Comparison of ENCODE assay signal across 10 cellular contexts in the genomic region with DNA sequence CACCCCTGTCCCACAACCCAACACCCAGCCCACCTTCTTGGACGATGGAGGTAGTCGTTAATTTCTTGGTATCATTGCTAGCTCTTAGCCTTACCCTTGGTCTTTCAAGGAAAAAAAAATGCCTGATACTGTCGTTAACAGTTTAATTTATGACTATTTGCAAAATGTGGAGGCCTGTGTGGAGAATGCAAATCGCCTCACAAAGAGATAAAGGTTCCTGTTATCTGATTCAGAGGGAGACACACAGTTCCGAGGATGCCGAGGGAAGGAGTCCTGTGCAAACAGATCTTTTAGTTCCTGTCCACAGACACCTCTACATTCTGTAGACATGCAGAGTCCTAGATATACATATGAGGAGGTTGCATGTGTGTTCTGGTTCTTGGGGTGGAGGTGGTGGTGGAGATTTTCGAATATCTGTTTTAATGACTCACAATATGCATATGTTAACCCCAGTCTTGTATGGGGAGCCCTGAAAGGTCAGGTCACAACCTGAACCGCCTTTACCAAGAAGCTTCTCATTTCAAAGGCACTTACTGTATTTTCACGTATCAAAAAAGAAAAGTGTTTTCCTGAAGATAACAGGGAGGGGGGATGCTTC. TPM values are rescaled to one million over a fixed set of nuclear protein-coding genes. Genes with fewer than 3 reads are reported as not detected.
A peak's percentile ranks its signal among the peaks of the same experiment; 100 is the strongest.
DNase-seq lines count a peak whose midpoint lies in the region; ATAC-seq and TF ChIP-seq lines count a peak whose summit lies in the region.
"Had no signal": no experiment of that assay in that cellular context is flagged by ENCODE, and none has a peak within 500 bp of the region (broad histone marks: within the 10 kb centered on the region; RNA-seq: fewer than 3 reads in every experiment).

No MANE protein-coding gene starts in this region.

- H3K4me3 ChIP-seq in dorsolateral prefrontal cortex, result peak overlapping the region in 56 of 59 donors; percentile 4 to 72 (median 53)
- H3K4me3 ChIP-seq in mucosa of descending colon, result no peak overlapping the region

- peaks cover 94% of the 10 kb centered on the region for H3K36me3 Mint-ChIP-seq in nephron (ENCODE audit: low read depth)
- H3K36me3 Mint-ChIP-seq: CD8-positive, alpha-beta memory T cell had no signal

- ATAC-seq in mucosa of descending colon, result no peak
- no peak for ATAC-seq in GM21723 (IDR thresholded peaks at IDR 0.05; ENCODE audit: unreplicated experiment)
- ATAC-seq in HG02840 (IDR thresholded peaks at IDR 0.05; ENCODE audit: low FRiP score, unreplicated experiment), result no peak

- peaks cover 16% of the 10 kb centered on the region for H3K4me1 Mint-ChIP-seq in nephron

- TF ChIP-seq CTCF in dorsolateral prefrontal cortex (IDR thresholded peaks at IDR 0.05 in 54 of 56, conservative IDR thresholded peaks at IDR 0.05 in 2 of 56; ENCODE audit: low read depth in 1 of 56, partially characterized antibody in 56 of 56) (no peak), nephron (IDR thresholded peaks at IDR 0.05; ENCODE audit: unreplicated experiment in 3 of 3) (no peak), mucosa of descending colon (IDR thresholded peaks at IDR 0.05) (no peak)

- peaks cover 9% of the 10 kb centered on the region for H3K4me1 ChIP-seq in mucosa of descending colon (ENCODE audit: low read depth)

- H3K9me3 Mint-ChIP-seq in nephron, result peaks cover 2% of the 10 kb centered on the region

- H3K27ac Mint-ChIP-seq in nephron, result peak overlapping the region; percentile 96 to 100 (median 97)
- H3K27ac Mint-ChIP-seq: naive B cell had no signal

- peak; percentile 22 for DNase-seq in A172 (ENCODE audit: low spot score)
- DNase-seq in LHCN-M2 (ENCODE audit: low read depth), result peak; percentile 35
- DNase-seq in dorsolateral prefrontal cortex, result no peak
- DNase-seq in mucosa of descending colon, result no peak
- no peak for DNase-seq in anterior cingulate cortex (lab: John Stamatoyannopoulos, UW)
- DNase-seq: CD8-positive, alpha-beta memory T cell; naive B cell had no signal

- H3K36me3 ChIP-seq in mucosa of descending colon (ENCODE audit: low read depth), result no peaks in the 10 kb centered on the region

- peaks cover 11% of the 10 kb centered on the region for H3K27me3 Mint-ChIP-seq in nephron (ENCODE audit: low read depth)

- peak overlapping the region; percentile 94 to 97 (median 95) for H3K4me3 Mint-ChIP-seq in nephron
- H3K4me3 Mint-ChIP-seq: naive B cell had no signal

- intact Hi-C loops in dorsolateral prefrontal cortex (cut with DNase I), result no loop called here
- intact Hi-C loops in mucosa of descending colon (cut with DNase I, micrococcal nuclease), result no loop called here

- H3K27ac ChIP-seq in dorsolateral prefrontal cortex, result peak overlapping the region in 41 of 59 donors; percentile 17 to 94 (median 74)

- H3K9me3 ChIP-seq in mucosa of descending colon, result no peaks in the 10 kb centered on the region

- H3K27me3 ChIP-seq in dorsolateral prefrontal cortex, result peaks cover 15 to 100% (median 93%) of the 10 kb centered on the region in 45 donors

RNA-seq across cellular contexts. Expression of a gene that starts 5.6 kb away (rescaled TPM):
- total RNA-seq in A172 (2014; rRNA removed; shearing (Covaris generic)), result 9.2 and 16.2 TPM in 2 replicates
- total RNA-seq in LHCN-M2 (2014; rRNA removed), result 8.5 and 11.6 TPM in 2 replicates
- polyA plus RNA-seq in LHCN-M2 (2012), result 34.8 TPM
- 10 to 100 TPM in 65 of 120 experiments, 1 to 10 TPM in 55; 3.1 to 36.0 (median 10.5) TPM for total RNA-seq in dorsolateral prefrontal cortex
- total RNA-seq in mucosa of descending colon, result 10 to 100 TPM; 31.9 to 79.3 (median 36.8) TPM
- total RNA-seq: CD8-positive, alpha-beta memory T cell had no signal
- polyA plus RNA-seq: CD8-positive, alpha-beta memory T cell had no signal

Comparison
In these comparisons a context has a peak if more than half of its experiments do, and no peak if none do; other contexts are left out.
1. DNase-seq: peak in A172 (single experiment) and LHCN-M2 (single experiment); none in dorsolateral prefrontal cortex (0 of 10), mucosa of descending colon (0 of 3) and anterior cingulate cortex (0 of 58).